ENCODE assay signal across 17 cellular contexts in the genomic region with DNA sequence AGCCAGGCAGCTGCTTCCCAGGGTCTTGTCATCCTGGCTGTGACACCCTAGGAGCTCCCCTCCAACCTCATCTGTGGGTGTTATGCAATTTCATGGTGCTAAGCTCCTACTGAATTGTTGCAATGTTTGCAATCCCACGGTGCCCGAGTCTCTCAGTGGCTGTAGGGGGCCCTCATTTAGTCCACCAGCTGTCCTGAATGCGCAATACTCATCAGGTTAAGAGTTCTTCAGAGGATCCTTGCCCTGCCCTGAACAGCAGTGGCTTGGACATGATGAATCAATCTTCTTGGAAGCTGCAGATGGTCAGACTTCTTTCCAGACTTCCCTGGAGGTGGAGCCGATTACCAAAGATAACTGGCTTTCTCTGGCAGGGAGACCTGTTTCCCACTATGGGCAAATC.
DNase-seq lines count a peak whose midpoint lies in the region; ATAC-seq and TF ChIP-seq lines count a peak whose summit lies in the region.
"Had no signal": no experiment of that assay in that cellular context is flagged by ENCODE, and none has a peak within 500 bp of the region (broad histone marks: within the 10 kb centered on the region; RNA-seq: fewer than 3 reads in every experiment).

No MANE protein-coding gene starts in this region.

- intact Hi-C loops in Right ventricle myocardium inferior (cut with DNase I): loop anchor here (10.0 kb wide), 2 partner anchors 142 to 262 kb away; no protein-coding TSS in a partner anchor
- intact Hi-C loops in cardiac septum (cut with DNase I): no loop called here
- intact Hi-C loops in left cardiac atrium (cut with DNase I): no loop called here

- H3K27ac Mint-ChIP-seq in activated naive CD8-positive, alpha-beta T cell treated with anti-CD3 and anti-CD28 coated beads, Interleukin-2, amount 50 U/mL, for 24 hours: peak overlapping the region; percentile 97
- no peak overlapping the region for H3K27ac Mint-ChIP-seq in progenitor cell of endocrine pancreas

- H3K4me3 Mint-ChIP-seq in activated naive CD8-positive, alpha-beta T cell treated with anti-CD3 and anti-CD28 coated beads, Interleukin-2, amount 50 U/mL, for 24 hours: no peak overlapping the region
- H3K4me3 Mint-ChIP-seq in progenitor cell of endocrine pancreas (ENCODE audit: low read depth): no peak overlapping the region
- H3K4me3 Mint-ChIP-seq: central memory CD8-positive, alpha-beta T cell had no signal

- no peak for DNase-seq in Right ventricle myocardium inferior (ENCODE audit: missing footprints)
- no peak for DNase-seq in cardiac septum (ENCODE audit: low spot score)
- DNase-seq in activated naive CD8-positive, alpha-beta T cell treated with anti-CD3 and anti-CD28 coated beads, Interleukin-2, amount 50 U/mL, for 24 hours: no peak
- peak; percentile 36 for DNase-seq in left cardiac atrium
- no peak for DNase-seq in midbrain (lab: John Stamatoyannopoulos, UW)
- no peak for DNase-seq in mesenteric fat pad (ENCODE audit: low spot score)
- no peak for DNase-seq in progenitor cell of endocrine pancreas (ENCODE audit: low spot score, unreplicated experiment)
- DNase-seq in central memory CD4-positive, alpha-beta T cell: no peak
- DNase-seq: activated CD4-positive, alpha-beta T cell treated with anti-CD3 and anti-CD28 coated beads, Interleukin-2, amount 50 U/mL, for 4 hours; activated effector memory CD4-positive, alpha-beta T cell treated with Interleukin-2 at 50 U/mL for 16 hours; NCI-H1436 treated with DMSO at 0.1 percent for 48 hours; NCI-H526 treated with DMSO at 0.1 percent for 48 hours; occipital lobe; stimulated activated CD4-positive, alpha-beta T cell treated with anti-CD3 and anti-CD28 coated beads, Interleukin-15, amount 100 ng/mL, for 24 hours; T-helper 9 cell; testis had no signal

- H3K27me3 Mint-ChIP-seq in activated naive CD8-positive, alpha-beta T cell treated with anti-CD3 and anti-CD28 coated beads, Interleukin-2, amount 50 U/mL, for 24 hours: no peaks in the 10 kb centered on the region
- peaks cover 3% of the 10 kb centered on the region for H3K27me3 Mint-ChIP-seq in progenitor cell of endocrine pancreas
- H3K27me3 Mint-ChIP-seq: central memory CD8-positive, alpha-beta T cell had no signal

- H3K4me1 Mint-ChIP-seq in activated naive CD8-positive, alpha-beta T cell treated with anti-CD3 and anti-CD28 coated beads, Interleukin-2, amount 50 U/mL, for 24 hours: peaks cover 57% of the 10 kb centered on the region
- peaks cover 2% of the 10 kb centered on the region for H3K4me1 Mint-ChIP-seq in progenitor cell of endocrine pancreas (ENCODE audit: low read depth)
- H3K4me1 Mint-ChIP-seq: central memory CD8-positive, alpha-beta T cell had no signal

- H3K36me3 Mint-ChIP-seq in activated naive CD8-positive, alpha-beta T cell treated with anti-CD3 and anti-CD28 coated beads, Interleukin-2, amount 50 U/mL, for 24 hours (ENCODE audit: low read depth): no peaks in the 10 kb centered on the region
- no peaks in the 10 kb centered on the region for H3K36me3 Mint-ChIP-seq in progenitor cell of endocrine pancreas (ENCODE audit: insufficient read depth)

- ATAC-seq in Right ventricle myocardium inferior: peak; percentile 79
- ATAC-seq in activated naive CD8-positive, alpha-beta T cell treated with anti-CD3 and anti-CD28 coated beads, Interleukin-2, amount 50 U/mL, for 24 hours: peak; percentile 4
- peak in 1 of 2 donors; percentile 61 for ATAC-seq in left cardiac atrium

- no peaks in the 10 kb centered on the region for H3K9me3 Mint-ChIP-seq in activated naive CD8-positive, alpha-beta T cell treated with anti-CD3 and anti-CD28 coated beads, Interleukin-2, amount 50 U/mL, for 24 hours
- no peaks in the 10 kb centered on the region for H3K9me3 Mint-ChIP-seq in progenitor cell of endocrine pancreas (ENCODE audit: low read depth)

- no peak for TF ChIP-seq CTCF in progenitor cell of endocrine pancreas (IDR thresholded peaks at IDR 0.05; ENCODE audit: unreplicated experiment)
